ENCODE assay signal across 16 cellular contexts in the genomic region with DNA sequence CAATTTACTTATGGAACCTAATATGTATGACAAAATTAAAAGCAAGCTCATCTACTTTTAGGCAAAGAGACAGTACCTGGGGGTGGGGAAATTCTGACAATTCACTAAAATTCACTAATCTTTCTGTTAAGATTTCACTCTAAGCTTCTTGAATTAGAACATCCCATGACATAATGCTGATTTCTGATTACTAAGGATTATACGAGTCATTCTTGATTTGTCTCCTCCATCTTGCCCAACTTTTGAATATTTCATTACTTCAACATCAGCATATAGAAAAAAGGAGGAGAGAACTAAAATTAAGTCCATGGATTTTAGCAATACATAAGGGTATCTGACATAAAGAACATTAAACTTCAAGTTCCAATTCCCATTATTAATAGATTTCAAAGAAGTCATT. TPM values are rescaled to one million over a fixed set of nuclear protein-coding genes. Genes with fewer than 3 reads are reported as not detected.
DNase-seq lines count a peak whose midpoint lies in the region; TF ChIP-seq lines count a peak whose summit lies in the region.
"Had no signal": no experiment of that assay in that cellular context is flagged by ENCODE, and none has a peak within 500 bp of the region (broad histone marks: within the 10 kb centered on the region; RNA-seq: fewer than 3 reads in every experiment).

No MANE protein-coding gene starts in this region.

- no peak overlapping the region for H3K27ac ChIP-seq in CD4-positive, alpha-beta memory T cell (ENCODE audit: low read depth, low read length)
- H3K27ac ChIP-seq: tibial artery, WERI-Rb-1 had no signal

- peaks cover 5 to 7% of the 10 kb centered on the region in 2 donors for H3K27me3 Mint-ChIP-seq in CD4-positive, alpha-beta memory T cell
- H3K27me3 Mint-ChIP-seq in activated T-helper 1 cell treated with anti-CD3 and anti-CD28 coated beads, Interleukin-12 subunit alpha, Interleukin-12 subunit beta, Interleukin-2, Interleukin-4 antibody, amounts not matched to agents 30 ng/mL and 10 ng/mL and 1 ng/mL, durations not matched to agents 14 hours and 24 hours and 36 hours (ENCODE audit: insufficient read depth): peaks cover 3% of the 10 kb centered on the region
- H3K27me3 Mint-ChIP-seq in CD14-positive monocyte (ENCODE audit: low read depth in 3 of 3): peaks cover 0 to 6% (median 0%) of the 10 kb centered on the region in 3 donors
- H3K27me3 Mint-ChIP-seq in progenitor cell of endocrine pancreas: no peaks in the 10 kb centered on the region

- H3K4me3 ChIP-seq in CD4-positive, alpha-beta memory T cell (ENCODE audit: low read length in 2 of 2): no peak overlapping the region
- H3K4me3 ChIP-seq: tibial artery had no signal

- H3K4me1 Mint-ChIP-seq in CD4-positive, alpha-beta memory T cell: peaks cover 17 to 50% (median 26%) of the 10 kb centered on the region in 4 donors
- H3K4me1 Mint-ChIP-seq in activated T-helper 1 cell treated with anti-CD3 and anti-CD28 coated beads, Interleukin-12 subunit alpha, Interleukin-12 subunit beta, Interleukin-2, Interleukin-4 antibody, amounts not matched to agents 30 ng/mL and 10 ng/mL and 1 ng/mL, durations not matched to agents 14 hours and 24 hours and 36 hours (ENCODE audit: low read depth): peaks cover 35% of the 10 kb centered on the region
- H3K4me1 Mint-ChIP-seq in CD14-positive monocyte (peaks cover 18% of the 10 kb centered on the region), progenitor cell of endocrine pancreas (ENCODE audit: low read depth) (peaks cover 8% of the 10 kb centered on the region)

- in situ Hi-C loops in GM13977 (cut with MboI; ENCODE audit: low pct_unique_long_range_greater_than_20kb, low sequenced_read_pairs, unreplicated experiment): no loop called here
- in situ Hi-C loops in KBM-7 (cut with MboI; ENCODE audit: low pct_unique_long_range_greater_than_20kb, low sequenced_read_pairs): no loop called here

- H3K36me3 ChIP-seq in CD4-positive, alpha-beta memory T cell (ENCODE audit: insufficient read depth, low read length): no peaks in the 10 kb centered on the region

- no peak for TF ChIP-seq CTCF in GM13977 (IDR thresholded peaks at IDR 0.05; ENCODE audit: extremely low read depth, insufficient read depth, missing control alignments)
- TF ChIP-seq CTCF in CD14-positive monocyte (IDR thresholded peaks at IDR 0.05): no peak
- TF ChIP-seq CTCF in progenitor cell of endocrine pancreas (IDR thresholded peaks at IDR 0.05; ENCODE audit: unreplicated experiment): no peak

- CTCF ChIA-PET in CD4-positive, alpha-beta memory T cell (lab: Charles Lee; ENCODE audit: partially characterized antibody): no interaction called here

- peak overlapping the region in 2 of 8 donors; percentile 35 to 38 for H3K4me3 Mint-ChIP-seq in CD4-positive, alpha-beta memory T cell
- H3K4me3 Mint-ChIP-seq in activated T-helper 1 cell treated with anti-CD3 and anti-CD28 coated beads, Interleukin-12 subunit alpha, Interleukin-12 subunit beta, Interleukin-2, Interleukin-4 antibody, amounts not matched to agents 30 ng/mL and 10 ng/mL and 1 ng/mL, durations not matched to agents 14 hours and 24 hours and 36 hours: peak overlapping the region; percentile 93
- H3K4me3 Mint-ChIP-seq in CD14-positive monocyte (no peak overlapping the region), progenitor cell of endocrine pancreas (ENCODE audit: low read depth) (no peak overlapping the region)

- no peaks in the 10 kb centered on the region for H3K27me3 ChIP-seq in CD4-positive, alpha-beta memory T cell (ENCODE audit: insufficient read depth, low read length)
- H3K27me3 ChIP-seq: tibial artery had no signal

- peaks cover 15% of the 10 kb centered on the region for H3K4me1 ChIP-seq in CD4-positive, alpha-beta memory T cell (ENCODE audit: insufficient read depth, low read length)

- POLR2A ChIA-PET in CD4-positive, alpha-beta memory T cell (lab: Charles Lee; ENCODE audit: partially characterized antibody): no interaction called here

- no peaks in the 10 kb centered on the region for H3K9me3 ChIP-seq in CD4-positive, alpha-beta memory T cell (ENCODE audit: control insufficient read depth in 1 of 2, low read length in 2 of 2)
- H3K9me3 ChIP-seq: tibial artery had no signal

- DNase-seq in CD4-positive, alpha-beta memory T cell: no peak
- peak; percentile 7 for DNase-seq in GM13977 (ENCODE audit: low spot score)
- DNase-seq in activated T-helper 1 cell treated with anti-CD3 and anti-CD28 coated beads, Interleukin-12 subunit alpha, Interleukin-12 subunit beta, Interleukin-2, Interleukin-4 antibody, amounts not matched to agents 30 ng/mL and 10 ng/mL and 1 ng/mL, durations not matched to agents 14 hours and 24 hours and 36 hours (ENCODE audit: low spot score): no peak
- DNase-seq in iris pigment epithelial cell (ENCODE audit: low read depth): peak; percentile 6
- DNase-seq in CD14-positive monocyte (ENCODE audit: low spot score): no peak
- DNase-seq in progenitor cell of endocrine pancreas (ENCODE audit: low spot score, unreplicated experiment): no peak
- no peak for DNase-seq in KBM-7
- no peak for DNase-seq in NCI-H82 treated with DMSO at 0.1 percent for 48 hours (lab: John Stamatoyannopoulos, UW; ENCODE audit: unreplicated experiment)
- DNase-seq: AML-193, dermis blood vessel endothelial cell, foreskin melanocyte, GF-D8, NCI-H1694 treated with DMSO at 0.1 percent for 48 hours, NCI-H345, tibial artery, WERI-Rb-1 had no signal

- H3K9me3 Mint-ChIP-seq in CD4-positive, alpha-beta memory T cell: no peaks in the 10 kb centered on the region
- H3K9me3 Mint-ChIP-seq in activated T-helper 1 cell treated with anti-CD3 and anti-CD28 coated beads, Interleukin-12 subunit alpha, Interleukin-12 subunit beta, Interleukin-2, Interleukin-4 antibody, amounts not matched to agents 30 ng/mL and 10 ng/mL and 1 ng/mL, durations not matched to agents 14 hours and 24 hours and 36 hours: peaks cover 18% of the 10 kb centered on the region
- H3K9me3 Mint-ChIP-seq in CD14-positive monocyte (peaks cover 6 to 14% (median 7%) of the 10 kb centered on the region in 7 donors), progenitor cell of endocrine pancreas (ENCODE audit: low read depth) (peaks cover 2% of the 10 kb centered on the region)

- peak overlapping the region in 6 of 7 donors; percentile 1 to 97 (median 48) for H3K27ac Mint-ChIP-seq in CD4-positive, alpha-beta memory T cell
- peak overlapping the region; percentile 53 for H3K27ac Mint-ChIP-seq in activated T-helper 1 cell treated with anti-CD3 and anti-CD28 coated beads, Interleukin-12 subunit alpha, Interleukin-12 subunit beta, Interleukin-2, Interleukin-4 antibody, amounts not matched to agents 30 ng/mL and 10 ng/mL and 1 ng/mL, durations not matched to agents 14 hours and 24 hours and 36 hours
- H3K27ac Mint-ChIP-seq in CD14-positive monocyte (no peak overlapping the region), progenitor cell of endocrine pancreas (no peak overlapping the region)

- intact Hi-C loops in CD4-positive, alpha-beta memory T cell (cut with micrococcal nuclease): loop anchor here (10.0 kb wide), 2 partner anchors 757 to 1083 kb away; a partner anchor contains a TSS
- intact Hi-C loops in activated T-helper 1 cell treated with anti-CD3 and anti-CD28 coated beads, Interleukin-12 subunit alpha, Interleukin-12 subunit beta, Interleukin-2, Interleukin-4 antibody, amounts not matched to agents 30 ng/mL and 10 ng/mL and 1 ng/mL, durations not matched to agents 14 hours and 24 hours and 36 hours (cut with micrococcal nuclease): loop anchor here (1.0 to 10.0 kb wide), 4 partner anchors 85 to 1013 kb away; a partner anchor contains a TSS
- intact Hi-C loops in CD14-positive monocyte (cut with micrococcal nuclease): no loop called here

- H3K36me3 Mint-ChIP-seq in CD4-positive, alpha-beta memory T cell: peaks cover 11 to 14% of the 10 kb centered on the region in 2 donors
- peaks cover 43% of the 10 kb centered on the region for H3K36me3 Mint-ChIP-seq in activated T-helper 1 cell treated with anti-CD3 and anti-CD28 coated beads, Interleukin-12 subunit alpha, Interleukin-12 subunit beta, Interleukin-2, Interleukin-4 antibody, amounts not matched to agents 30 ng/mL and 10 ng/mL and 1 ng/mL, durations not matched to agents 14 hours and 24 hours and 36 hours (ENCODE audit: low read depth)
- H3K36me3 Mint-ChIP-seq in CD14-positive monocyte (peaks cover 16 to 20% of the 10 kb centered on the region in 2 donors), progenitor cell of endocrine pancreas (ENCODE audit: insufficient read depth) (peaks cover 14% of the 10 kb centered on the region)

RNA-seq across cellular contexts. Expression of a gene that starts 2.3 kb away (rescaled TPM):
- total RNA-seq in CD4-positive, alpha-beta memory T cell: 10 to 100 TPM; 11.2 to 14.8 TPM
- 1 to 10 TPM; 3.6 to 6.5 TPM for polyA plus RNA-seq in CD4-positive, alpha-beta memory T cell
- total RNA-seq in activated T-helper 1 cell treated with anti-CD3 and anti-CD28 coated beads, Interleukin-12 subunit alpha, Interleukin-12 subunit beta, Interleukin-2, Interleukin-4 antibody, amounts not matched to agents 30 ng/mL and 10 ng/mL and 1 ng/mL, durations not matched to agents 14 hours and 24 hours and 36 hours: 37.7 and 40.0 TPM in 2 replicates
- polyA plus RNA-seq in CD14-positive monocyte: 1 to 10 TPM in 1 of 2 donors, under 1 TPM in 1; 0.73 to 1.0 TPM
- 36.5 and 38.6 TPM in 2 replicates for total RNA-seq in progenitor cell of endocrine pancreas

Comparison
In these comparisons a context has a peak if more than half of its experiments do, and no peak if none do; other contexts are left out.
1. DNase-seq: peak in GM13977 (single experiment) and iris pigment epithelial cell (single experiment); none in CD4-positive, alpha-beta memory T cell (0 of 5), activated T-helper 1 cell treated with anti-CD3 and anti-CD28 coated beads, Interleukin-12 subunit alpha, Interleukin-12 subunit beta, Interleukin-2, Interleukin-4 antibody, amounts not matched to agents 30 ng/mL and 10 ng/mL and 1 ng/mL, durations not matched to agents 14 hours and 24 hours and 36 hours (single experiment), CD14-positive monocyte (single experiment), progenitor cell of endocrine pancreas (single experiment), KBM-7 (single experiment) and NCI-H82 treated with DMSO at 0.1 percent for 48 hours (single experiment).
2. H3K27ac Mint-ChIP-seq: peak in CD4-positive, alpha-beta memory T cell (6 of 7) and activated T-helper 1 cell treated with anti-CD3 and anti-CD28 coated beads, Interleukin-12 subunit alpha, Interleukin-12 subunit beta, Interleukin-2, Interleukin-4 antibody, amounts not matched to agents 30 ng/mL and 10 ng/mL and 1 ng/mL, durations not matched to agents 14 hours and 24 hours and 36 hours (single experiment); none in CD14-positive monocyte (0 of 7) and progenitor cell of endocrine pancreas (single experiment).
3. intact Hi-C loops: an anchor here in CD4-positive, alpha-beta memory T cell (10.0 kb wide) and activated T-helper 1 cell treated with anti-CD3 and anti-CD28 coated beads, Interleukin-12 subunit alpha, Interleukin-12 subunit beta, Interleukin-2, Interleukin-4 antibody, amounts not matched to agents 30 ng/mL and 10 ng/mL and 1 ng/mL, durations not matched to agents 14 hours and 24 hours and 36 hours (1.0 to 10.0 kb wide); none called in CD14-positive monocyte.